In the genomic region with DNA sequence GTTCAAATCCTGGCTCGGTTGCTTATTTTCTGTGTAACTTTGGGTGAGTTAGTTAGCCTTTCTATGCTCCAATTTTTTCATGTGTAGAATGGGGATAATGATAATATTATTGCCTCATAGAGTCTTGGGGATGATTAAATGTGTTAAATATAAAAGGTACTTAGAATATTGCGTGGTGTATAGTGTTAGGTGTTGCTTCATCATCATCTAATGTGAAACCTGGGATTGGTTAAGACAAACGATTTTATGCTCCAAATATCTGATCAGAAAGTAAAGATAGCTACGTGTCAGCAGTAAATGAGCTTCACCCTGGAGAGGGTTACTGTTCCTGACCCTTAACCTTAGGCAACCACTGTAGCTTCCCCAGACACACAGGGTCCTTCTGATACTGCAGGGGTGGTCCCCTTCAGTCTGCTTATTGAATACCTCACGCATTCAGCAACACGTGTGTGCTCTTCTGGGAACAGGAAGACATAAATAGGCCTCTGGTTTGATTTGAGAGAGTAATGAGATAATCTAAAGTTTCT, we compare ENCODE assay signal across 24 cellular contexts. TPM values are rescaled to one million over a fixed set of nuclear protein-coding genes. Genes with fewer than 3 reads are reported as not detected.
"Had no signal": no experiment of that assay in that cellular context is flagged by ENCODE, and none has a peak within 500 bp of the region (broad histone marks: within the 10 kb centered on the region; RNA-seq: fewer than 3 reads in every experiment).

No MANE protein-coding gene starts in this region.

- ATAC-seq: Right ventricle myocardium inferior, SK-N-SH treated with all-trans-retinoic acid at 6 μM for 48 hours had no signal

- H3K27me3 ChIP-seq: Peyer's patch, SJCRH30 had no signal

- H3K4me3 ChIP-seq: PC-9, Peyer's patch, SJCRH30 had no signal

- H3K4me1 ChIP-seq: SJCRH30 had no signal

- H3K36me3 ChIP-seq: SJCRH30 had no signal

- H2AFZ ChIP-seq: PC-9 had no signal

- FAIRE-seq: HTR-8/SVneo had no signal

- H3K27ac ChIP-seq: HL-60, PC-9, Peyer's patch, SJCRH30 had no signal

- DNase-seq: KBM-7, MV-4-11, NCI-H1092, NCI-H1105 treated with DMSO at 0.1 percent for 48 hours, NCI-H1417 treated with DMSO at 0.1 percent for 48 hours, NCI-H146, NCI-H1694 treated with DMSO at 0.1 percent for 48 hours, NCI-H1930, NCI-H2081, NCI-H2107, NCI-H2227 treated with DMSO at 0.1 percent for 48 hours, NCI-H524, NCI-H526 treated with DMSO at 0.1 percent for 48 hours, NCI-H748 treated with DMSO at 0.1 percent for 48 hours, OCI-M1, PC-9, Peyer's patch, SHP77 treated with DMSO at 0.1 percent for 48 hours, SJCRH30 had no signal

- H3K9me3 ChIP-seq: Peyer's patch, SJCRH30 had no signal

- H3K4me2 ChIP-seq: PC-9 had no signal

RNA-seq across cellular contexts. Expression of gene GPAT3, which starts 50.1 kb away (rescaled TPM):
- polyA plus RNA-seq: IgD-negative memory B cell had no signal
